Comparison of ENCODE assay signal across 31 cellular contexts in the genomic region with DNA sequence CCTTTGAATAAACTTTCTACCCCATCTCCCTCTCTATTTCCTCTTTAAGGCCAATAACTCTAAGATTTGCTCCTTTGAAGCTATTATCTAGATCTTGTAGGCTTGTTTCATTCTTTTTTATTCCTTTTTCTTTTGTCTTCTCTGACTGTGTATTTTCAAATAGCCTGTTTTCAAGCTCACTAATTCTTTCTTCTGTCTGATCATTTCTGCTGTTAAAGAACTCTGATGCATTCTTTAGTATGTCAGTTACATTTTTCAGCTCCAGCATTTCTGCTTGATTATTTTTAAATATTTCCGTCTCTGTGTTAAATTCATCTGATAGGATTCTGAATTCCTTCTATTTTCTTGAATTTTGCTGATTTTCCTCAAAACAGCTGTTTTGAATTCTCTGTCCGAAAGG. TPM values are rescaled to one million over a fixed set of nuclear protein-coding genes. Genes with fewer than 3 reads are reported as not detected.
"Had no signal": no experiment of that assay in that cellular context is flagged by ENCODE, and none has a peak within 500 bp of the region (broad histone marks: within the 10 kb centered on the region; RNA-seq: fewer than 3 reads in every experiment).

No MANE protein-coding gene starts in this region.

- H3K4me3 ChIP-seq: left lung, lower lobe of right lung, ovary, prostate gland, sigmoid colon, spleen, suprapubic skin, thoracic aorta, tibial artery, upper lobe of right lung had no signal

- H3K4me3 Mint-ChIP-seq: immature natural killer cell; natural killer cell treated with Interleukin-12 subunit alpha and Interleukin-12 subunit beta and Interleukin-15 and Interleukin-18, amount 100 ng/mL, for 72 hours; stimulated activated effector memory CD8-positive, alpha-beta T cell treated with anti-CD3 and anti-CD28 coated beads, Interleukin-12 subunit alpha, Interleukin-12 subunit beta, amount 100 ng/mL, for 72 hours; stimulated activated naive CD8-positive, alpha-beta T cell treated with anti-CD3 and anti-CD28 coated beads, Interleukin-15, Interleukin-2, amounts not matched to agents 100 ng/mL and 50 ng/mL, for 24 hours had no signal

- FAIRE-seq: islet of Langerhans, kidney, small intestine, urothelium cell line had no signal

- H3K9me3 ChIP-seq: ovary, prostate gland, sigmoid colon had no signal

- DNase-seq: hypothalamus; immature natural killer cell; kidney; left colon; left lung; lower lobe of right lung; mammary epithelial cell; mesenchymal stem cell; ovary; posterior cingulate gyrus; retina; right cardiac atrium; sigmoid colon; small intestine; spleen; stimulated activated CD4-positive, alpha-beta T cell treated with anti-CD3 and anti-CD28 coated beads, Interleukin-4, amount 100 ng/mL, for 24 hours; stimulated activated naive CD4-positive, alpha-beta T cell; tibial artery; trophoblast cell had no signal

- H3K27me3 ChIP-seq: left lung, ovary, sigmoid colon, spleen, suprapubic skin, tibial artery, upper lobe of right lung had no signal

- H3K4me1 ChIP-seq: left lung, lower lobe of right lung, prostate gland, sigmoid colon, suprapubic skin, tibial artery, upper lobe of right lung had no signal

- ATAC-seq: left colon; left lung; lower lobe of right lung; natural killer cell treated with Interleukin-12 subunit alpha and Interleukin-12 subunit beta and Interleukin-15 and Interleukin-18, amount 100 ng/mL, for 72 hours; right cardiac atrium; stimulated activated effector memory CD8-positive, alpha-beta T cell treated with anti-CD3 and anti-CD28 coated beads, Interleukin-12 subunit alpha, Interleukin-12 subunit beta, amount 100 ng/mL, for 72 hours; upper lobe of right lung had no signal

- H3K27ac Mint-ChIP-seq: immature natural killer cell; natural killer cell treated with Interleukin-12 subunit alpha and Interleukin-12 subunit beta and Interleukin-15 and Interleukin-18, amount 100 ng/mL, for 72 hours; stimulated activated effector memory CD8-positive, alpha-beta T cell treated with anti-CD3 and anti-CD28 coated beads, Interleukin-12 subunit alpha, Interleukin-12 subunit beta, amount 100 ng/mL, for 72 hours; stimulated activated naive CD8-positive, alpha-beta T cell treated with anti-CD3 and anti-CD28 coated beads, Interleukin-15, Interleukin-2, amounts not matched to agents 100 ng/mL and 50 ng/mL, for 24 hours had no signal

- H3K27ac ChIP-seq: left lung, lower lobe of right lung, ovary, prostate gland, sigmoid colon, spleen, suprapubic skin, thoracic aorta, tibial artery, upper lobe of right lung had no signal

- H3K4me1 Mint-ChIP-seq: immature natural killer cell; stimulated activated effector memory CD8-positive, alpha-beta T cell treated with anti-CD3 and anti-CD28 coated beads, Interleukin-12 subunit alpha, Interleukin-12 subunit beta, amount 100 ng/mL, for 72 hours had no signal

- H3K36me3 ChIP-seq: ovary, prostate gland had no signal

RNA-seq across cellular contexts. Expression of a gene that starts 15.3 kb away (rescaled TPM):
- total RNA-seq: left lung; liver; lower lobe of right lung; mammary epithelial cell; natural killer cell treated with Interleukin-12 subunit alpha and Interleukin-12 subunit beta and Interleukin-15 and Interleukin-18, amount 100 ng/mL, for 72 hours; omental fat pad; subcutaneous adipose tissue; thoracic aorta; upper lobe of right lung had no signal
- polyA plus RNA-seq: immature natural killer cell, liver, mammary epithelial cell, ovary had no signal
